Comparison of ENCODE assay signal across 8 cellular contexts in genomic region chr17:5584971-5585794, GRCh38. TPM values are rescaled to one million over a fixed set of nuclear protein-coding genes. Genes with fewer than 3 reads are reported as not detected.
DNase-seq lines count a peak whose midpoint lies in the region; ATAC-seq and TF ChIP-seq lines count a peak whose summit lies in the region.

No MANE protein-coding gene starts in this region.

- peaks cover 31% of the 10 kb centered on the region for H3K36me3 Mint-ChIP-seq in activated naive CD4-positive, alpha-beta T cell treated with anti-CD3 and anti-CD28 coated beads, Interleukin-2, amount 10 ng/mL, durations not matched to agents 7 days and 5 days
- H3K36me3 Mint-ChIP-seq in activated CD4-positive, alpha-beta memory T cell treated with anti-CD3 and anti-CD28 coated beads for 36 hours, result peaks cover 19% of the 10 kb centered on the region

- peak overlapping the region; percentile 60 for H3K4me3 ChIP-seq in upper lobe of right lung

- peak overlapping the region; percentile 97 for H3K4me3 Mint-ChIP-seq in activated naive CD4-positive, alpha-beta T cell treated with anti-CD3 and anti-CD28 coated beads, Interleukin-2, amount 10 ng/mL, durations not matched to agents 7 days and 5 days
- H3K4me3 Mint-ChIP-seq in activated CD4-positive, alpha-beta memory T cell treated with anti-CD3 and anti-CD28 coated beads for 36 hours, result no peak overlapping the region

- no peaks in the 10 kb centered on the region for H3K27me3 ChIP-seq in upper lobe of right lung

- H3K9me3 Mint-ChIP-seq in activated naive CD4-positive, alpha-beta T cell treated with anti-CD3 and anti-CD28 coated beads, Interleukin-2, amount 10 ng/mL, durations not matched to agents 7 days and 5 days, result no peaks in the 10 kb centered on the region
- H3K9me3 Mint-ChIP-seq in activated CD4-positive, alpha-beta memory T cell treated with anti-CD3 and anti-CD28 coated beads for 36 hours, result no peaks in the 10 kb centered on the region

- peaks cover 66% of the 10 kb centered on the region for H3K4me1 Mint-ChIP-seq in activated naive CD4-positive, alpha-beta T cell treated with anti-CD3 and anti-CD28 coated beads, Interleukin-2, amount 10 ng/mL, durations not matched to agents 7 days and 5 days
- peaks cover 59% of the 10 kb centered on the region for H3K4me1 Mint-ChIP-seq in activated CD4-positive, alpha-beta memory T cell treated with anti-CD3 and anti-CD28 coated beads for 36 hours (ENCODE audit: low read depth)

- H3K36me3 ChIP-seq in upper lobe of right lung, result peaks cover 20% of the 10 kb centered on the region

- CTCF ChIA-PET in activated naive CD4-positive, alpha-beta T cell treated with anti-CD3 and anti-CD28 coated beads, Interleukin-2, amount 10 ng/mL, durations not matched to agents 7 days and 5 days (lab: Charles Lee), result interaction anchor here (0.7 to 0.9 kb wide), 2 partner anchors 121 to 850 kb away, joined by 3 read pairs; partner anchors contain the start of gene AIPL1
- CTCF ChIA-PET in activated CD4-positive, alpha-beta memory T cell treated with anti-CD3 and anti-CD28 coated beads for 36 hours (lab: Charles Lee), result interaction anchor here (0.9 to 4.6 kb wide), 6 partner anchors 10 to 1438 kb away, joined by 3 to 21 read pairs (median 6); partner anchors contain the start of gene BCL6B

- no peak for DNase-seq in activated naive CD4-positive, alpha-beta T cell treated with anti-CD3 and anti-CD28 coated beads, Interleukin-2, amount 10 ng/mL, durations not matched to agents 7 days and 5 days
- no peak for DNase-seq in activated naive CD4-positive, alpha-beta T cell (lab: John Stamatoyannopoulos, UW)
- DNase-seq in activated CD4-positive, alpha-beta memory T cell treated with anti-CD3 and anti-CD28 coated beads for 36 hours, result no peak
- peak; percentile 95 for DNase-seq in islet precursor cell
- no peak for DNase-seq in upper lobe of right lung
- DNase-seq in NCI-H345 (lab: John Stamatoyannopoulos, UW), result no peak
- DNase-seq in NCI-H2171 (lab: John Stamatoyannopoulos, UW), result no peak

- peaks cover 35% of the 10 kb centered on the region for H3K4me1 ChIP-seq in upper lobe of right lung

- peaks cover 9% of the 10 kb centered on the region for H3K27me3 Mint-ChIP-seq in activated naive CD4-positive, alpha-beta T cell treated with anti-CD3 and anti-CD28 coated beads, Interleukin-2, amount 10 ng/mL, durations not matched to agents 7 days and 5 days
- no peaks in the 10 kb centered on the region for H3K27me3 Mint-ChIP-seq in activated CD4-positive, alpha-beta memory T cell treated with anti-CD3 and anti-CD28 coated beads for 36 hours

- H3K27ac Mint-ChIP-seq in activated naive CD4-positive, alpha-beta T cell treated with anti-CD3 and anti-CD28 coated beads, Interleukin-2, amount 10 ng/mL, durations not matched to agents 7 days and 5 days, result peak overlapping the region; percentile 98
- peak overlapping the region; percentile 96 for H3K27ac Mint-ChIP-seq in activated CD4-positive, alpha-beta memory T cell treated with anti-CD3 and anti-CD28 coated beads for 36 hours

- no peaks in the 10 kb centered on the region for H3K9me3 ChIP-seq in upper lobe of right lung

- no peak for TF ChIP-seq CTCF in upper lobe of right lung (IDR thresholded peaks at IDR 0.05)

- intact Hi-C loops in activated CD4-positive, alpha-beta memory T cell treated with anti-CD3 and anti-CD28 coated beads for 36 hours (cut with micrococcal nuclease), result loop anchor here (1.0 to 10.0 kb wide), 5 partner anchors 99 to 1430 kb away; partner anchors contain the start of genes DERL2, KIAA0753, MIS12 and RNASEK
- intact Hi-C loops in upper lobe of right lung (cut with DNase I), result loop anchor here (5.0 kb wide), 2 partner anchors 832 to 847 kb away; no protein-coding TSS in a partner anchor

- ATAC-seq in upper lobe of right lung (peak; percentile 2), HG02852 (IDR thresholded peaks at IDR 0.05; ENCODE audit: unreplicated experiment) (no peak)

- POLR2A ChIA-PET in activated CD4-positive, alpha-beta memory T cell treated with anti-CD3 and anti-CD28 coated beads for 36 hours (lab: Charles Lee), result no interaction called here

- H3K27ac ChIP-seq in upper lobe of right lung, result peak overlapping the region; percentile 87

RNA-seq across cellular contexts. Expression of gene NLRP1, which starts 0.9 kb away (rescaled TPM):
- 10 to 100 TPM; 39.9 to 45.0 TPM for total RNA-seq in activated CD4-positive, alpha-beta memory T cell treated with anti-CD3 and anti-CD28 coated beads for 36 hours
- total RNA-seq in upper lobe of right lung, result 33.2 TPM
